Comparison of ENCODE assay signal across 8 cellular contexts in the genomic region with DNA sequence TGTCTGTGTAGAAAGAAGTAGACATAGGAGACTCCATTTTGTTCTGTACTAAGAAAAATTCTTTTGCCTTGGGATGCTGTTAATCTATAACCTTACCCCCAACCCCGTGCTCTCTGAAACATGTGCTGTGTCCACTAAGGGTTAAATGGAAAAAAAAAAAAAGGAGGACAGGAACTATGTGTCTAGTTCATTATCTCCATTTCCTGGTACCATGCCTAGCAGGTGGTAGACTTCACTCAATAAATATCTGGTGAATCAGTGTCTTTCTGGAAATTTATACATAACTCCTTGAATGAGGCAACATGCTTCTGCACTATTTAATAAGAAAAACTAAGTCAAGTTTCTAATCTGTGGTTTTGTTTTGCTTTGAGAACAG. TPM values are rescaled to one million over a fixed set of nuclear protein-coding genes. Genes with fewer than 3 reads are reported as not detected.
A peak's percentile ranks its signal among the peaks of the same experiment; 100 is the strongest.
DNase-seq lines count a peak whose midpoint lies in the region; TF ChIP-seq lines count a peak whose summit lies in the region.
"Not testable (repeated sequence)": the region's sequence is repeated elsewhere in the genome, so short reads cannot be mapped to it uniquely, and the experiment has no call there.
"Had no signal": no experiment of that assay in that cellular context is flagged by ENCODE, and none has a peak within 500 bp of the region (broad histone marks: within the 10 kb centered on the region; RNA-seq: fewer than 3 reads in every experiment).

No MANE protein-coding gene starts in this region.

- not testable (repeated sequence) for H2BK15ac ChIP-seq in mesenchymal stem cell (ENCODE audit: low read depth, poor library complexity, severe bottlenecking)

- not testable (repeated sequence) for H3K14ac ChIP-seq in mesenchymal stem cell (ENCODE audit: low read length in 2 of 2)

- not testable (repeated sequence) for H2BK5ac ChIP-seq in mesenchymal stem cell (ENCODE audit: low read depth, low read length, poor library complexity, severe bottlenecking)

- peak overlapping the region in 1 of 2 experiments; percentile 81 for H3K18ac ChIP-seq in mesenchymal stem cell (ENCODE audit: low read depth in 1 of 2, low read length in 2 of 2)

- peak overlapping the region in 1 of 2 experiments; percentile 99 for H3K4me3 ChIP-seq in mesenchymal stem cell (ENCODE audit: insufficient read depth in 1 of 2, low read depth in 1 of 2, low read length in 2 of 2)
- peak overlapping the region; percentile 39 to 73 (median 48) for H3K4me3 ChIP-seq in spleen

- H3K9me3 Mint-ChIP-seq in CD14-positive monocyte; activated naive CD4-positive, alpha-beta T cell treated with anti-CD3 and anti-CD28 coated beads, Interleukin-2, amount 50 U/mL, for 24 hours: not testable (repeated sequence)

- TF ChIP-seq POLR2A in spleen (IDR thresholded peaks at IDR 0.05), result not testable (repeated sequence)

- peaks cover 16% of the 10 kb centered on the region for H3K79me1 ChIP-seq in mesenchymal stem cell (replicated peaks; ENCODE audit: low read length, poor library complexity, severe bottlenecking)

- not testable (repeated sequence) for TF ChIP-seq CTCF in CD14-positive monocyte (IDR thresholded peaks at IDR 0.05); spleen (IDR thresholded peaks at IDR 0.05 in 8 of 11, conservative IDR thresholded peaks at IDR 0.05 in 3 of 11)

- not testable (repeated sequence) for H3K23ac ChIP-seq in mesenchymal stem cell (ENCODE audit: low read length in 2 of 2)

- H2BK120ac ChIP-seq in mesenchymal stem cell (ENCODE audit: low read depth, low read length), result peak overlapping the region; percentile 51

- peak overlapping the region; percentile 96 for H3K9ac ChIP-seq in mesenchymal stem cell (ENCODE audit: low read length)

- peak overlapping the region; percentile 88 for H3K4me2 ChIP-seq in mesenchymal stem cell (ENCODE audit: low read length, poor library complexity, severe bottlenecking)

- H2AFZ ChIP-seq in mesenchymal stem cell (ENCODE audit: low read depth, low read length), result not testable (repeated sequence)

- H3K27ac ChIP-seq in epithelial cell of prostate, result peak overlapping the region; percentile 71
- H3K27ac ChIP-seq in mesenchymal stem cell (ENCODE audit: low read length, poor library complexity, severe bottlenecking), result peak overlapping the region; percentile 86
- peak overlapping the region; percentile 85 to 93 (median 90) for H3K27ac ChIP-seq in spleen

- not testable (repeated sequence) for H3K9me3 ChIP-seq in mesenchymal stem cell (ENCODE audit: control insufficient read depth, low read length); spleen

- peaks cover 30% of the 10 kb centered on the region for H3K4me1 Mint-ChIP-seq in CD14-positive monocyte
- peaks cover 18% of the 10 kb centered on the region for H3K4me1 Mint-ChIP-seq in activated naive CD4-positive, alpha-beta T cell treated with anti-CD3 and anti-CD28 coated beads, Interleukin-2, amount 50 U/mL, for 24 hours

- DNase-seq in CD14-positive monocyte (ENCODE audit: low spot score); epithelial cell of prostate (ENCODE audit: low read depth, low spot score); mesenchymal stem cell; spleen: not testable (repeated sequence)
- peak; percentile 74 for DNase-seq in NCI-H2029 treated with DMSO at 0.1 percent for 48 hours (lab: John Stamatoyannopoulos, UW)

- peak overlapping the region; percentile 95 to 96 for H3K4me3 Mint-ChIP-seq in CD14-positive monocyte
- peak overlapping the region; percentile 94 for H3K4me3 Mint-ChIP-seq in activated naive CD4-positive, alpha-beta T cell treated with anti-CD3 and anti-CD28 coated beads, Interleukin-2, amount 50 U/mL, for 24 hours

- peak overlapping the region; percentile 81 for H4K8ac ChIP-seq in mesenchymal stem cell (ENCODE audit: low read length)

- H4K91ac ChIP-seq in mesenchymal stem cell (ENCODE audit: low read length), result not testable (repeated sequence)

- H2AK5ac ChIP-seq in mesenchymal stem cell (ENCODE audit: low read length, severe bottlenecking), result not testable (repeated sequence)

- not testable (repeated sequence) for H3K27me3 Mint-ChIP-seq in CD14-positive monocyte (ENCODE audit: low read depth in 3 of 3); activated naive CD4-positive, alpha-beta T cell treated with anti-CD3 and anti-CD28 coated beads, Interleukin-2, amount 50 U/mL, for 24 hours

- peak overlapping the region; percentile 95 to 98 (median 96) for H3K27ac Mint-ChIP-seq in CD14-positive monocyte
- H3K27ac Mint-ChIP-seq in activated naive CD4-positive, alpha-beta T cell treated with anti-CD3 and anti-CD28 coated beads, Interleukin-2, amount 50 U/mL, for 24 hours, result peak overlapping the region; percentile 92

- H2BK12ac ChIP-seq in mesenchymal stem cell (ENCODE audit: low read length in 2 of 2), result not testable (repeated sequence)

- intact Hi-C loops in CD14-positive monocyte (cut with micrococcal nuclease), result not testable (repeated sequence)
- intact Hi-C loops in spleen (cut with DNase I; ENCODE audit: low total_unique reads), result loop anchor here (10.0 kb wide), 1 partner anchor 46 kb away; a partner anchor contains a TSS

- peaks cover 10 to 24% of the 10 kb centered on the region in 2 donors for H3K36me3 Mint-ChIP-seq in CD14-positive monocyte
- not testable (repeated sequence) for H3K36me3 Mint-ChIP-seq in activated naive CD4-positive, alpha-beta T cell treated with anti-CD3 and anti-CD28 coated beads, Interleukin-2, amount 50 U/mL, for 24 hours

- H3K4ac ChIP-seq in mesenchymal stem cell (ENCODE audit: low read depth in 1 of 2, low read length in 2 of 2), result peak overlapping the region; percentile 64 to 74

- not testable (repeated sequence) for H3K27me3 ChIP-seq in mesenchymal stem cell (ENCODE audit: control insufficient read depth in 1 of 2, insufficient read depth in 1 of 2, low read length in 2 of 2); spleen (replicated peaks in 1 of 7)

- not testable (repeated sequence) for H3K4me1 ChIP-seq in mesenchymal stem cell (ENCODE audit: control insufficient read depth, insufficient read depth, low read depth, low read length)
- peaks cover 4 to 19% (median 14%) of the 10 kb centered on the region in 6 donors for H3K4me1 ChIP-seq in spleen

- no CpG with 5 or more reads among the region's 1 CpG for WGBS in mesenchymal stem cell
- WGBS in spleen, 5 donors, result 42 to 100% (median 77%) methylated on average over 1 of the region's 1 CpG

- not testable (repeated sequence) for H3K36me3 ChIP-seq in mesenchymal stem cell (ENCODE audit: control insufficient read depth in 1 of 2, insufficient read depth in 2 of 2, low read depth in 1 of 2, low read length in 2 of 2); spleen

RNA-seq across cellular contexts. Expression of a gene that starts 0.7 kb away (rescaled TPM):
- under 1 TPM; 0.24 to 0.29 TPM for polyA plus RNA-seq in CD14-positive monocyte
- polyA plus RNA-seq in mesenchymal stem cell (2013, experiment 1 of 2), result 5.2 TPM
- 4.9 TPM for polyA plus RNA-seq in mesenchymal stem cell (2013, experiment 2 of 2)
- 1 to 10 TPM; 1.6 to 6.6 (median 5.0) TPM for total RNA-seq in spleen
- polyA plus RNA-seq in spleen, result 1 to 10 TPM; 1.4 to 7.6 (median 2.9) TPM

RNA-seq across cellular contexts. Expression of a gene that starts 8.0 kb away (rescaled TPM):
- polyA plus RNA-seq in CD14-positive monocyte (not detected), spleen (not detected)
- not detected for polyA plus RNA-seq in mesenchymal stem cell (2013, experiment 1 of 2)
- polyA plus RNA-seq in mesenchymal stem cell (2013, experiment 2 of 2), result not detected
- total RNA-seq in spleen, result not detected
- total RNA-seq: frontal cortex, renal cortical epithelial cell had no signal

RNA-seq across cellular contexts. Expression of a gene that starts 36.4 kb away (rescaled TPM):
- polyA plus RNA-seq in CD14-positive monocyte (100 to 1,000 TPM; 413 to 419 TPM), spleen (1,000 to 10,000 TPM; 4,436 to 6,194 (median 5,972) TPM)
- polyA plus RNA-seq in mesenchymal stem cell (2013, experiment 1 of 2), result 4,725 TPM
- 4,884 TPM for polyA plus RNA-seq in mesenchymal stem cell (2013, experiment 2 of 2)
- 1,000 to 10,000 TPM; 1,626 to 2,405 (median 2,159) TPM for total RNA-seq in spleen

RNA-seq across cellular contexts. Expression of a gene that starts 49.0 kb away (rescaled TPM):
- polyA plus RNA-seq in CD14-positive monocyte, result not detected
- polyA plus RNA-seq in mesenchymal stem cell (2013, experiment 1 of 2), result 0.10 TPM
- 0.05 TPM for polyA plus RNA-seq in mesenchymal stem cell (2013, experiment 2 of 2)
- under 1 TPM in 4 of 7 donors, not detected in 3; 0.16 to 0.61 (median 0.30) TPM for total RNA-seq in spleen
- under 1 TPM; 0.32 to 0.89 (median 0.80) TPM for polyA plus RNA-seq in spleen

Comparison
In these comparisons a context has a peak if more than half of its experiments do, and no peak if none do; other contexts are left out.
1. RNA of a gene that starts 36.4 kb away (polyA plus RNA-seq): 4,436 to 6,194 TPM in spleen; 413 to 419 TPM in CD14-positive monocyte; every median in the first group is over 10 times any median in the second.
2. Peak in every context shown above with its lines, with median percentiles within 50 percentile points of each other: H3K27ac ChIP-seq.